28 cellular contexts compared by ENCODE assay signal in genomic region chr17:43825567-43825966, GRCh38. TPM values are rescaled to one million over a fixed set of nuclear protein-coding genes. Genes with fewer than 3 reads are reported as not detected.
"Had no signal": no experiment of that assay in that cellular context is flagged by ENCODE, and none has a peak within 500 bp of the region (broad histone marks: within the 10 kb centered on the region; RNA-seq: fewer than 3 reads in every experiment).

No MANE protein-coding gene starts in this region.

- ATAC-seq: activated CD8-positive, alpha-beta memory T cell treated with anti-CD3 and anti-CD28 coated beads, Interleukin-2, amount 10 ng/mL, durations not matched to agents 7 days and 5 days; T-cell had no signal

- H3K4me3 ChIP-seq: MG63, PC-9, SK-N-MC had no signal

- H3K27me3 ChIP-seq: MG63 had no signal

- H3K27ac ChIP-seq: PC-9, SK-N-MC had no signal

- H3K9me3 ChIP-seq: MG63 had no signal

- DNase-seq: activated B cell treated with CpG ODN at 0.5 μM for 24 hours; activated CD4-positive, alpha-beta T cell treated with anti-CD3 and anti-CD28 coated beads for 1 hour; activated CD4-positive, alpha-beta T cell treated with anti-CD3 and anti-CD28 coated beads, Interleukin-2, amount 10 ng/mL, durations not matched to agents 24 days and 14 days; activated CD4-positive, alpha-beta T cell treated with anti-CD3 and anti-CD28 coated beads, Interleukin-2, amount 50 U/mL, for 48 hours; activated CD8-positive, alpha-beta memory T cell treated with anti-CD3 and anti-CD28 coated beads, Interleukin-2, amount 10 ng/mL, durations not matched to agents 7 days and 5 days; activated gamma-delta T cell; activated naive CD4-positive, alpha-beta T cell treated with anti-CD3 and anti-CD28 coated beads for 36 hours; activated T-cell treated with anti-CD3 and anti-CD28 coated beads, Interleukin-2, amount 50 U/mL, for 24 hours; amygdala; MG63; MV-4-11; NCI-H1092 treated with DMSO at 0.1 percent for 48 hours; NCI-H1417 treated with DMSO at 0.1 percent for 48 hours; NCI-H1694; NCI-H2029; NCI-H2107; NCI-H2171 treated with DMSO at 0.1 percent for 48 hours; NCI-H345; NCI-H510A; NCI-H526 treated with DMSO at 0.1 percent for 48 hours; NK-92 treated with Interleukin-12 subunit alpha and Interleukin-12 subunit beta, amount 100 ng/mL, for 24 hours; PC-9; T-cell; T-helper 2 cell; T1000 had no signal

RNA-seq across cellular contexts. Expression of gene MPP3, which starts 7.4 kb away (rescaled TPM):
- total RNA-seq: activated B cell treated with CpG ODN at 0.5 μM for 24 hours; activated CD8-positive, alpha-beta memory T cell treated with anti-CD3 and anti-CD28 coated beads, Interleukin-2, amount 10 ng/mL, durations not matched to agents 7 days and 5 days had no signal

RNA-seq across cellular contexts. Expression of gene CD300LG, which starts 21.4 kb away (rescaled TPM):
- total RNA-seq: activated B cell treated with CpG ODN at 0.5 μM for 24 hours; activated CD4-positive, alpha-beta T cell treated with anti-CD3 and anti-CD28 coated beads, Interleukin-2, amount 10 ng/mL, durations not matched to agents 24 days and 14 days; activated CD8-positive, alpha-beta memory T cell treated with anti-CD3 and anti-CD28 coated beads, Interleukin-2, amount 10 ng/mL, durations not matched to agents 7 days and 5 days; activated naive CD4-positive, alpha-beta T cell treated with anti-CD3 and anti-CD28 coated beads for 36 hours; activated T-helper 1 cell treated with anti-CD3 and anti-CD28 coated beads, Interleukin-12 subunit alpha, Interleukin-12 subunit beta, Interleukin-2, Interleukin-4 antibody, amounts not matched to agents 30 ng/mL and 10 ng/mL and 1 ng/mL, durations not matched to agents 14 hours and 24 hours and 36 hours; astrocyte; PC-9; T-cell had no signal

RNA-seq across cellular contexts. Expression of gene CFAP97D1, which starts 45.3 kb away (rescaled TPM):
- total RNA-seq: activated B cell treated with CpG ODN at 0.5 μM for 24 hours; activated CD4-positive, alpha-beta T cell treated with anti-CD3 and anti-CD28 coated beads, Interleukin-2, amount 10 ng/mL, durations not matched to agents 24 days and 14 days; activated CD8-positive, alpha-beta memory T cell treated with anti-CD3 and anti-CD28 coated beads, Interleukin-2, amount 10 ng/mL, durations not matched to agents 7 days and 5 days; activated naive CD4-positive, alpha-beta T cell treated with anti-CD3 and anti-CD28 coated beads for 36 hours; activated T-helper 1 cell treated with anti-CD3 and anti-CD28 coated beads, Interleukin-12 subunit alpha, Interleukin-12 subunit beta, Interleukin-2, Interleukin-4 antibody, amounts not matched to agents 30 ng/mL and 10 ng/mL and 1 ng/mL, durations not matched to agents 14 hours and 24 hours and 36 hours; PC-9; T-cell had no signal
